ENCODE assay signal across 35 cellular contexts in the genomic region with DNA sequence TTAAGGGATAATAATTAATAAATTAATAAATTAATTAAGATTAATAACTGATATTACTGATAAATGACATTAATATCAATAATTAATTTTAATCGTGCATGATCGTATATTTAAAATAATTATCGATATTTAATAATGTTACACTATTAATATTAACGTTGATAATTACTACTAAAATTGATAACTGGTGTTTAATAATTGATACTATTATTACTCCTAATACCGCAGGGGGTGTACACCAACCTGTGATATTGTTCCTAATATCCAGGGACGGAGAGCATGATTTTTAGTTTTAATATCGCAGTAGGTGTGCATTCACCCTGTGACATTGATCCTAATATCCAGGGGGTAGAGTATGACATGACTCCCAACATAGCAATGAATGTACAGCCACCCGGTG.
DNase-seq lines count a peak whose midpoint lies in the region; ATAC-seq, FAIRE-seq and TF ChIP-seq lines count a peak whose summit lies in the region.
"Had no signal": no experiment of that assay in that cellular context is flagged by ENCODE, and none has a peak within 500 bp of the region (broad histone marks: within the 10 kb centered on the region; RNA-seq: fewer than 3 reads in every experiment).

No MANE protein-coding gene starts in this region.

- no peaks in the 10 kb centered on the region for H3K4me1 ChIP-seq in K562 (replicated peaks in 1 of 2; ENCODE audit: control insufficient read depth in 2 of 2, insufficient read depth in 2 of 2, low read length in 2 of 2)
- H3K4me1 ChIP-seq: A549; BE2C; BLaER1; BLaER1 treated with 17β-estradiol and CSF1 and Interleukin-3, amounts not matched to agents 10 nM and 100 nM; Caco-2 had no signal

- FAIRE-seq in K562 (lab: Jason Lieb, UNC) = no peak
- FAIRE-seq: A549, D721Med had no signal

- CTCF ChIA-PET in WTC11 (lab: Charles Lee) (no interaction called here), K562 (lab: Yijun Ruan, JAX; ENCODE audit: low intra/inter-chr PET ratio) (no interaction called here)

- no peaks in the 10 kb centered on the region for H3K9me3 Mint-ChIP-seq in WTC11

- H3K9me1 ChIP-seq in K562 (ENCODE audit: control insufficient read depth, insufficient read depth, low read length) = no peaks in the 10 kb centered on the region

- DNase-seq in NCI-H82 (lab: John Stamatoyannopoulos, UW) = peak; percentile 5
- DNase-seq in NCI-H82 treated with DMSO at 0.1 percent for 48 hours (lab: John Stamatoyannopoulos, UW; ENCODE audit: unreplicated experiment) = no peak
- DNase-seq in WTC11 (ENCODE audit: low spot score) = no peak
- DNase-seq in K562 (ENCODE audit: extremely low read depth in 1 of 4, low spot score in 3 of 4) = no peak
- peak; percentile 1 for DNase-seq in left kidney (ENCODE audit: low read depth, low spot score)
- DNase-seq in LoVo (ENCODE audit: low spot score) = no peak
- DNase-seq in 8988T = no peak
- DNase-seq: ACHN; AML-193; BE2C; C1 segment of cervical spinal cord; Caco-2; Calu3; CD4-positive, alpha-beta memory T cell; CD4-positive, alpha-beta T cell; CD8-positive, alpha-beta memory T cell; CD8-positive, alpha-beta T cell; COR-L47; DMS 273 treated with DMSO at 0.1 percent for 48 hours; DMS153; DMS53; DMS79; DMS79 treated with DMSO at 0.1 percent for 48 hours; DND-41; EL had no signal

- in situ Hi-C loops in K562 (cut with MboI) = no loop called here

- TF ChIP-seq EP300 in K562 (IDR thresholded peaks at IDR 0.05; ENCODE audit: low read length) = no peak

- no peak overlapping the region for H3K27ac ChIP-seq in K562 (ENCODE audit: extremely low read depth, low read depth, low read length)
- H3K27ac ChIP-seq: 22Rv1; A549; BLaER1; BLaER1 treated with 17β-estradiol and CSF1 and Interleukin-3, amounts not matched to agents 10 nM and 100 nM; C4-2B had no signal

- no peaks in the 10 kb centered on the region for H3K27me3 ChIP-seq in K562 (ENCODE audit: control insufficient read depth in 2 of 2, insufficient read depth in 2 of 2, low read length in 2 of 2)
- H3K27me3 ChIP-seq: BE2C; BLaER1; BLaER1 treated with 17β-estradiol and CSF1 and Interleukin-3, amounts not matched to agents 10 nM and 100 nM had no signal

- no peaks in the 10 kb centered on the region for H3K79me2 ChIP-seq in K562 (ENCODE audit: control insufficient read depth, insufficient read depth, low read length)

- ATAC-seq in WTC11 (no peak), K562 (no peak), GM19397 (IDR thresholded peaks at IDR 0.05; ENCODE audit: unreplicated experiment) (no peak)
- ATAC-seq: A549; CD8-positive, alpha-beta T cell had no signal

- H4K20me1 ChIP-seq in K562 (replicated peaks; ENCODE audit: control insufficient read depth, insufficient read depth, low read length) = no peaks in the 10 kb centered on the region
- H4K20me1 ChIP-seq: BLaER1; BLaER1 treated with 17β-estradiol and CSF1 and Interleukin-3, amounts not matched to agents 10 nM and 100 nM had no signal

- no peak for TF ChIP-seq RAD21 in K562 (CRISPR knock-in tag; conservative IDR thresholded peaks at IDR 0.05 in 1 of 2, IDR thresholded peaks at IDR 0.05 in 1 of 2)

- intact Hi-C loops in K562 (cut with micrococcal nuclease) = no loop called here

- no peaks in the 10 kb centered on the region for H3K9me3 ChIP-seq in K562 (replicated peaks; ENCODE audit: control insufficient read depth, insufficient read depth, low read depth, low read length)
- H3K9me3 ChIP-seq: BE2C; BLaER1; BLaER1 treated with 17β-estradiol and CSF1 and Interleukin-3, amounts not matched to agents 10 nM and 100 nM; Caco-2 had no signal

- no peak overlapping the region for H3K4me2 ChIP-seq in K562 (ENCODE audit: insufficient read depth, low read length)
- H3K4me2 ChIP-seq: A549; BLaER1; BLaER1 treated with 17β-estradiol and CSF1 and Interleukin-3, amounts not matched to agents 10 nM and 100 nM had no signal

- 17% methylated on average over 8 of the region's 8 CpGs for WGBS in K562 (ENCODE audit: insufficient coverage, low coverage, missing lambda C conversion rate)

- H3K9ac ChIP-seq in K562 (ENCODE audit: insufficient read depth in 1 of 2, low read depth in 2 of 2, low read length in 2 of 2) = no peak overlapping the region
- H3K9ac ChIP-seq: BLaER1; BLaER1 treated with 17β-estradiol and CSF1 and Interleukin-3, amounts not matched to agents 10 nM and 100 nM had no signal

- no peak overlapping the region for H3K4me3 ChIP-seq in K562
- H3K4me3 ChIP-seq: A549; BLaER1; BLaER1 treated with 17β-estradiol and CSF1 and Interleukin-3, amounts not matched to agents 10 nM and 100 nM had no signal

- H3K4me3 Mint-ChIP-seq in WTC11 = no peak overlapping the region
- H3K4me3 Mint-ChIP-seq: B cell; CD14-positive monocyte; CD4-positive, alpha-beta memory T cell; CD4-positive, alpha-beta T cell; CD4-positive, CD25-positive, alpha-beta regulatory T cell; CD8-positive, alpha-beta memory T cell; CD8-positive, alpha-beta T cell had no signal

- H3K36me3 Mint-ChIP-seq in WTC11 = no peaks in the 10 kb centered on the region
- H3K36me3 Mint-ChIP-seq: CD14-positive monocyte; CD4-positive, alpha-beta memory T cell; CD4-positive, CD25-positive, alpha-beta regulatory T cell; CD8-positive, alpha-beta memory T cell; CD8-positive, alpha-beta T cell had no signal

- H3K27me3 Mint-ChIP-seq in WTC11 (ENCODE audit: low read depth) = no peaks in the 10 kb centered on the region
- H3K27me3 Mint-ChIP-seq: B cell; CD4-positive, alpha-beta memory T cell; CD4-positive, alpha-beta T cell; CD4-positive, CD25-positive, alpha-beta regulatory T cell; CD8-positive, alpha-beta memory T cell had no signal

- TF ChIP-seq CTCF in WTC11 (IDR thresholded peaks at IDR 0.05) (no peak), K562 (IDR thresholded peaks at IDR 0.05 in 2 of 3, conservative IDR thresholded peaks at IDR 0.05 in 1 of 3; ENCODE audit: insufficient read depth in 2 of 3, low read depth in 1 of 3, low read length in 3 of 3) (no peak)

- no peaks in the 10 kb centered on the region for H3K36me3 ChIP-seq in K562 (ENCODE audit: control insufficient read depth, insufficient read depth, low read length)
- H3K36me3 ChIP-seq: BE2C; BLaER1; BLaER1 treated with 17β-estradiol and CSF1 and Interleukin-3, amounts not matched to agents 10 nM and 100 nM had no signal

- no peaks in the 10 kb centered on the region for H3K4me1 Mint-ChIP-seq in WTC11
- H3K4me1 Mint-ChIP-seq: B cell; CD14-positive monocyte; CD4-positive, alpha-beta memory T cell; CD4-positive, CD25-positive, alpha-beta regulatory T cell; CD8-positive, alpha-beta memory T cell had no signal

- no TSS peak for BruUV-seq in K562 (replicated peaks; lab: Mats Ljungman, UMichigan)

- no peak overlapping the region for H2AFZ ChIP-seq in K562 (ENCODE audit: low read depth, low read length)

- no peak overlapping the region for H3K27ac Mint-ChIP-seq in WTC11
- H3K27ac Mint-ChIP-seq: B cell; CD14-positive monocyte; CD4-positive, alpha-beta T cell; CD4-positive, CD25-positive, alpha-beta regulatory T cell; CD8-positive, alpha-beta T cell had no signal

- POLR2A ChIA-PET in WTC11 (lab: Charles Lee) = no interaction called here
- POLR2A ChIA-PET in K562 (lab: Yijun Ruan, JAX) = no interaction called here

- no peak for TF ChIP-seq POLR2A in K562 (conservative IDR thresholded peaks at IDR 0.05)

TF ChIP-seq in WTC11, 78 proteins besides CTCF, POLR2A, EP300 and RAD21:
- TF ChIP-seq SOX15 (CRISPR knock-in tag; IDR thresholded peaks at IDR 0.05) (no peak), HMGA2 (CRISPR knock-in tag; IDR thresholded peaks at IDR 0.05) (peak; percentile 83)
TF ChIP-seq in WTC11: peak in this region for 1.

TF ChIP-seq in K562, 482 proteins besides CTCF, POLR2A, EP300 and RAD21:
- TF ChIP-seq DACH1 (IDR thresholded peaks at IDR 0.05; ENCODE audit: partially characterized antibody) = peak; percentile 74
- no peak for TF ChIP-seq ZNF668 (CRISPR knock-in tag; IDR thresholded peaks at IDR 0.05)

Comparison
In these comparisons a context has a peak if more than half of its experiments do, and no peak if none do; other contexts are left out.
1. DNase-seq: peak in NCI-H82 (single experiment) and left kidney (single experiment); none in NCI-H82 treated with DMSO at 0.1 percent for 48 hours (single experiment), WTC11 (single experiment), K562 (0 of 4), LoVo (single experiment) and 8988T (single experiment).